7 cellular contexts compared by ENCODE assay signal in genomic region chr3:38649500-38650247, GRCh38. TPM values are rescaled to one million over a fixed set of nuclear protein-coding genes. Genes with fewer than 3 reads are reported as not detected.
DNase-seq lines count a peak whose midpoint lies in the region; ATAC-seq, FAIRE-seq and TF ChIP-seq lines count a peak whose summit lies in the region.

TSS of gene SCN5A (minus strand) at chr3:38649687. CDS start at chr3:38633307, 16,380 bp downstream.

- H3K36me3 Mint-ChIP-seq in chondrocyte (ENCODE audit: low read depth) (peaks cover 2% of the 10 kb centered on the region), type B pancreatic cell (no peaks in the 10 kb centered on the region)

- no peak for TF ChIP-seq CTCF in chondrocyte (IDR thresholded peaks at IDR 0.05)
- no peak for TF ChIP-seq CTCF in right lobe of liver (IDR thresholded peaks at IDR 0.05)
- no peak for TF ChIP-seq CTCF in type B pancreatic cell (conservative IDR thresholded peaks at IDR 0.05)

- H3K4me3 Mint-ChIP-seq in chondrocyte (ENCODE audit: unreplicated experiment): peak within 1 kb of the TSS; percentile 57
- H3K4me3 Mint-ChIP-seq in type B pancreatic cell: no peak within 1 kb of the TSS

- ATAC-seq in GM18867 (IDR thresholded peaks at IDR 0.05; ENCODE audit: unreplicated experiment): peak; percentile 67
- peak; percentile 73 to 83 (median 78) for ATAC-seq in right lobe of liver

- no peaks in the 10 kb centered on the region for H3K9me3 ChIP-seq in right lobe of liver

- H3K4me3 ChIP-seq in right lobe of liver: peak within 1 kb of the TSS; percentile 21 to 44 (median 25)

- H3K27me3 Mint-ChIP-seq in chondrocyte (ENCODE audit: low read depth) (peaks cover 27% of the 10 kb centered on the region), type B pancreatic cell (peaks cover 16% of the 10 kb centered on the region)

- H3K9me3 Mint-ChIP-seq in chondrocyte (ENCODE audit: low read depth) (peaks cover 4% of the 10 kb centered on the region), type B pancreatic cell (no peaks in the 10 kb centered on the region)

- H3K27ac Mint-ChIP-seq in chondrocyte (ENCODE audit: unreplicated experiment) (no peak within 1 kb of the TSS), type B pancreatic cell (no peak within 1 kb of the TSS)

- H3K36me3 ChIP-seq in right lobe of liver: no peaks in the 10 kb centered on the region

- 6% methylated on average over 13 of the region's 76 CpGs for WGBS in right lobe of liver (ENCODE audit: insufficient coverage, low coverage, low lambda C conversion rate, missing lambda C conversion rate)

- intact Hi-C loops in right lobe of liver (cut with DNase I): loop anchor here (5.0 to 10.0 kb wide), 2 partner anchors 125 to 127 kb away; no protein-coding TSS in a partner anchor

- H3K4me1 Mint-ChIP-seq in chondrocyte (ENCODE audit: low read depth): peaks cover 5% of the 10 kb centered on the region
- H3K4me1 Mint-ChIP-seq in type B pancreatic cell (ENCODE audit: unreplicated experiment): no peaks in the 10 kb centered on the region

- no peak for TF ChIP-seq POLR2A in right lobe of liver (IDR thresholded peaks at IDR 0.05)

- H3K27ac ChIP-seq in right lobe of liver: no peak within 1 kb of the TSS

- peak; percentile 79 for FAIRE-seq in HTR-8/SVneo (lab: Jason Lieb, UNC)

- H3K27me3 ChIP-seq in right lobe of liver: peaks cover 0 to 16% of the 10 kb centered on the region in 2 donors

- H3K4me1 ChIP-seq in right lobe of liver: peaks cover 0 to 7% (median 3%) of the 10 kb centered on the region in 4 donors

- DNase-seq in HTR-8/SVneo (ENCODE audit: insufficient read length, low spot score) (peak; percentile 63), UCSD-AML1 (lab: John Stamatoyannopoulos, UW; ENCODE audit: unreplicated experiment) (peak; percentile 25), chondrocyte (ENCODE audit: low spot score) (no peak), right lobe of liver (peak in 1 of 3 donors; percentile 48), type B pancreatic cell (ENCODE audit: extremely low spot score, unreplicated experiment) (no peak)
- peak; percentile 8 to 40 (median 31) for DNase-seq in stimulated activated CD4-positive, alpha-beta T cell treated with anti-CD3 and anti-CD28 coated beads, TNF-alpha, amount 100 ng/mL, for 1 hour (ENCODE audit: low read depth in 3 of 3, low spot score in 1 of 3)

RNA-seq across cellular contexts. Expression of gene SCN5A, which starts in this region (rescaled TPM):
- 0.21 to 0.25 TPM (median 0.24 TPM) in 3 replicates for total RNA-seq in chondrocyte
- total RNA-seq in right lobe of liver: under 1 TPM in 1 of 6 experiments, not detected in 5; 0.02 TPM
- total RNA-seq in type B pancreatic cell (ENCODE audit: low replicate concordance): 0.38 and 3.5 TPM in 2 replicates

Comparison
In these comparisons a context has a peak if more than half of its experiments do, and no peak if none do; other contexts are left out.
1. Peak in ATAC-seq and H3K4me3 ChIP-seq in right lobe of liver; RNA of the gene not detected or under 1 TPM.
2. DNase-seq: peak in HTR-8/SVneo (single experiment), UCSD-AML1 (single experiment) and stimulated activated CD4-positive, alpha-beta T cell treated with anti-CD3 and anti-CD28 coated beads, TNF-alpha, amount 100 ng/mL, for 1 hour (3 of 3); none in chondrocyte (single experiment) and type B pancreatic cell (single experiment).